Comparison of ENCODE assay signal across 5 cellular contexts in the genomic region with DNA sequence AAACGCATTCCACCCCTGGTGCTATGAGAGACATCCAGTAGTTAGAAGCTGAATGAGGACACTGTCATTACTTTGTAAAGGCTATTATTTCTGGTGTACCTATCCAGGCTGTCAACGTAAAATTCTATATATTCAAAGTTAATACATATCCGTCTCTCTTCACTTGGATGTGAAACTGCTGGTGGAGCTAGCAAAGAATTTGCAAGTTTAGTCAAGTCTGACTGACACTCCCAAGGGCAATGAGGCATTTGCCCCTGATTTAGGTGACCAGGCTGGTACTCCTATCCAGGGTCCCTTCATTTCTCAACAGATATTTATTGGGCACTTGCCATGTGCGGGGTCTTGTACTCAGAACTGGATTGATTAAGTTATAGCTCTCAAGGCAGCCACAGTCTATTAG.
"Had no signal": no experiment of that assay in that cellular context is flagged by ENCODE, and none has a peak within 500 bp of the region (broad histone marks: within the 10 kb centered on the region; RNA-seq: fewer than 3 reads in every experiment).

No MANE protein-coding gene starts in this region.

- H3K4me1 Mint-ChIP-seq: IgD-negative memory B cell had no signal

- DNase-seq: IMR-90, KBM-7 had no signal

- H3K27ac ChIP-seq: HL-60 had no signal

- H3K4me3 ChIP-seq: K562 had no signal

- H3K36me3 Mint-ChIP-seq: IgD-negative memory B cell had no signal

- H3K27me3 Mint-ChIP-seq: IgD-negative memory B cell had no signal

- H3K27ac Mint-ChIP-seq: IgD-negative memory B cell had no signal

- H3K4me3 Mint-ChIP-seq: IgD-negative memory B cell had no signal
